15 cellular contexts compared by ENCODE assay signal in the genomic region with DNA sequence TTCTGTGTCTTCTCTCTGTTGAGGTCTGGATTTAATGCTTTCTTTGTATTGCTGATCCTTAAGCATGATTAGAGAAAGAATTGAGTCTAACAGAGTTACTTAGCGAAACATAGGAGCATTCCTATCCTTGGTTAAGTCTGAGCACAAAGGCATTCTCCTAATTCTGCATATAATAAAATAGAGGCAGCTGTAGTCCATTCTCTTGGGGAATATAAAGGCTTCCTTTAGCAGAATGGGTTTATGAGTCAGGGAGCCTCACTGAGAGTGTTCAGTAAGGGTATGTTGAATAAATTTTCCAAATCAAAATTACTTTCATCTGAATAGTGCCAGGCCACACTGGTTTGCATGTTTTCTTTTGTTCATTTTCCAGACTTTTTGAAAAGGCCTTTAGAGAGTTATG.
"Had no signal": no experiment of that assay in that cellular context is flagged by ENCODE, and none has a peak within 500 bp of the region (broad histone marks: within the 10 kb centered on the region; RNA-seq: fewer than 3 reads in every experiment).

No MANE protein-coding gene starts in this region.

- H3K4me3 ChIP-seq: smooth muscle cell had no signal

- H3K79me2 ChIP-seq: parathyroid adenoma had no signal

- H3K27ac ChIP-seq: brain microvascular endothelial cell, parathyroid adenoma had no signal

- H3K27ac Mint-ChIP-seq: activated naive CD4-positive, alpha-beta T cell treated with anti-CD3 and anti-CD28 coated beads, Interleukin-2, amount 50 U/mL, for 24 hours; dendritic cell treated with granulocyte-macrophage colony-stimulating factor and Interleukin-4, amounts not matched to agents 40 ng/mL and 50 ng/mL, for 4 days; memory B cell; stimulated activated naive B cell treated with anti-CD40 and anti-IgM and Interleukin-4, amounts not matched to agents 10 μg/mL and 1 μg/mL and 100 μg/mL, for 72 hours; type B pancreatic cell had no signal

- H3K9me3 Mint-ChIP-seq: activated naive CD4-positive, alpha-beta T cell treated with anti-CD3 and anti-CD28 coated beads, Interleukin-2, amount 50 U/mL, for 24 hours; dendritic cell treated with granulocyte-macrophage colony-stimulating factor and Interleukin-4, amounts not matched to agents 40 ng/mL and 50 ng/mL, for 4 days; memory B cell; stimulated activated naive B cell treated with anti-CD40 and anti-IgM and Interleukin-4, amounts not matched to agents 10 μg/mL and 1 μg/mL and 100 μg/mL, for 72 hours; type B pancreatic cell had no signal

- ATAC-seq: left colon; stimulated activated naive B cell treated with anti-CD40 and anti-IgM and Interleukin-4, amounts not matched to agents 10 μg/mL and 1 μg/mL and 100 μg/mL, for 72 hours had no signal

- H2AFZ ChIP-seq: parathyroid adenoma had no signal

- H3K27me3 ChIP-seq: brain microvascular endothelial cell had no signal

- H3K9ac ChIP-seq: parathyroid adenoma had no signal

- H3K27me3 Mint-ChIP-seq: activated naive CD4-positive, alpha-beta T cell treated with anti-CD3 and anti-CD28 coated beads, Interleukin-2, amount 50 U/mL, for 24 hours; dendritic cell treated with granulocyte-macrophage colony-stimulating factor and Interleukin-4, amounts not matched to agents 40 ng/mL and 50 ng/mL, for 4 days; memory B cell; stimulated activated naive B cell treated with anti-CD40 and anti-IgM and Interleukin-4, amounts not matched to agents 10 μg/mL and 1 μg/mL and 100 μg/mL, for 72 hours; type B pancreatic cell had no signal

- H3K4me1 ChIP-seq: parathyroid adenoma had no signal

- H3K4me1 Mint-ChIP-seq: activated naive CD4-positive, alpha-beta T cell treated with anti-CD3 and anti-CD28 coated beads, Interleukin-2, amount 50 U/mL, for 24 hours had no signal

- H3K4me3 Mint-ChIP-seq: activated naive CD4-positive, alpha-beta T cell treated with anti-CD3 and anti-CD28 coated beads, Interleukin-2, amount 50 U/mL, for 24 hours; dendritic cell treated with granulocyte-macrophage colony-stimulating factor and Interleukin-4, amounts not matched to agents 40 ng/mL and 50 ng/mL, for 4 days; memory B cell; stimulated activated naive B cell treated with anti-CD40 and anti-IgM and Interleukin-4, amounts not matched to agents 10 μg/mL and 1 μg/mL and 100 μg/mL, for 72 hours; type B pancreatic cell had no signal

- DNase-seq: activated CD4-positive, alpha-beta T cell treated with anti-CD3 and anti-CD28 coated beads, Interleukin-2, amount 50 U/mL, for 4 hours; activated CD4-positive, CD25-positive, alpha-beta regulatory T cell treated with anti-CD3 and anti-CD28 coated beads, Interleukin-2, amount 50 U/mL, for 72 hours; activated T-cell treated with anti-CD3 and anti-CD28 coated beads, Interleukin-2, amount 50 U/mL, for 1 hour; amniotic stem cell; brain microvascular endothelial cell; left colon; retina; stimulated activated naive B cell treated with anti-CD40 and anti-IgM and Interleukin-4, amounts not matched to agents 10 μg/mL and 1 μg/mL and 100 μg/mL, for 72 hours; substantia nigra had no signal
